In genomic region chr16:85234310-85235235, GRCh38 we compare ENCODE assay signal across 1 cellular context.
A peak's percentile ranks its signal among the peaks of the same experiment; 100 is the strongest.
TF ChIP-seq lines count a peak whose summit lies in the region.

No MANE protein-coding gene starts in this region.

TF ChIP-seq in HEK293, 187 proteins besides CTCF, POLR2A, EP300 and RAD21 (continued from another document):
- TF ChIP-seq REST (tag by site-specific recombination; IDR thresholded peaks at IDR 0.05), result no peak
- no peak for TF ChIP-seq WT1 (tag by site-specific recombination; IDR thresholded peaks at IDR 0.05)
- no peak for TF ChIP-seq ZNF660 (tag by site-specific recombination; IDR thresholded peaks at IDR 0.05)
- peak; percentile 84 for TF ChIP-seq ZFHX2 (tag by site-specific recombination; conservative IDR thresholded peaks at IDR 0.05)
- TF ChIP-seq ZFP41 (tag by site-specific recombination; IDR thresholded peaks at IDR 0.05; ENCODE audit: borderline replicate concordance), result no peak
- no peak for TF ChIP-seq ZSCAN23 (tag by site-specific recombination; IDR thresholded peaks at IDR 0.05)
- TF ChIP-seq ZNF621 (tag by site-specific recombination; IDR thresholded peaks at IDR 0.05), result no peak
- peak; percentile 58 for TF ChIP-seq KLF9 (tag by site-specific recombination; IDR thresholded peaks at IDR 0.05; ENCODE audit: low read depth)
- no peak for TF ChIP-seq INSM2 (tag by site-specific recombination; IDR thresholded peaks at IDR 0.05)
- TF ChIP-seq GLIS2 (tag by site-specific recombination; IDR thresholded peaks at IDR 0.05), result peak; percentile 8; the same call in 1 of the 2 replicates
- no peak for TF ChIP-seq ZBTB49 (tag by site-specific recombination; IDR thresholded peaks at IDR 0.05; ENCODE audit: low read depth)
- no peak for TF ChIP-seq ZNF558 (tag by site-specific recombination; IDR thresholded peaks at IDR 0.05)
- no peak for TF ChIP-seq ZBTB17 (tag by site-specific recombination; IDR thresholded peaks at IDR 0.05)
- no peak for TF ChIP-seq ZNF133 (tag by site-specific recombination; IDR thresholded peaks at IDR 0.05)
- TF ChIP-seq ZNF791 (tag by site-specific recombination; IDR thresholded peaks at IDR 0.05), result no peak
- no peak for TF ChIP-seq ZNF2 (tag by site-specific recombination; IDR thresholded peaks at IDR 0.05)
- TF ChIP-seq SP3 (tag by site-specific recombination; IDR thresholded peaks at IDR 0.05), result peak; percentile 60
- no peak for TF ChIP-seq ZNF239 (tag by site-specific recombination; IDR thresholded peaks at IDR 0.05)
- TF ChIP-seq ZIC2 (tag by site-specific recombination; IDR thresholded peaks at IDR 0.05), result peak; percentile 30; the same call in 1 of the 2 replicates
TF ChIP-seq in HEK293: peak in this region for 14.
